In the genomic region with DNA sequence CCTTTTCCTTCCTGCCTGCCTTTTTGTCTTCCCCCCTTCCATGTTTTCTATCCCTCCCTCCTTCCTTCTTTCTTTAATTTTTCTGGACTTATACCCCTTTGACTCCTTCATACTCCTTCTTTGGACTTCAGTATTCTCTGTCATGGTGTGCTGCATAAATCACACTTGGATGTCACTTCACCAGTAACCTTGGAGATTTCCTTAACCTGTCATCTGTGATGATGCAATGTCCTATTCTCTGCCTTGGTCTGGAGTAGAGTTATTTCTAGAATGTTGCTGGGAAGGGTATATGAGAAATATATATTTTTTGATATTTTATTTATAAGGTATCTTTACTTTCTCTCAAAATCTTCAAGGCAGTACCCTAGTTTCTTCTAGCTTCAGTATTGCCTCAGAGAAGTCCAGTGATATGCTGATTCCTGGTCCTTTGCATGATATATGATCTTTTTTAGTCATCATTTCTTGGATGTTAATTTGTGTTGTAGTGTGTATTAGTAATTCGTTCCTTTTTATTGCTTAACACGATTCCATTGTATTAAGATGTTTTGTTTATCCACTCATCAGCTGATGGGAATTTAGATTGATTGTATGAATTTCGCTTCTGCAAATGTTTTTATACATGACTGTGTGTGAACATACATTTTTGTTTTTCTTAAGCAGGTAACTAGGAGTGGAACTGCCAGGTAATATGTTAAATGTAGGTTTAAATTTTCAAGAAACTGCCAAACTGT, we compare ENCODE assay signal across 15 cellular contexts.
DNase-seq lines count a peak whose midpoint lies in the region; ATAC-seq, FAIRE-seq and TF ChIP-seq lines count a peak whose summit lies in the region.
"Had no signal": no experiment of that assay in that cellular context is flagged by ENCODE, and none has a peak within 500 bp of the region (broad histone marks: within the 10 kb centered on the region; RNA-seq: fewer than 3 reads in every experiment).

No MANE protein-coding gene starts in this region.

- no peaks in the 10 kb centered on the region for H3K9me3 ChIP-seq in HepG2 (ENCODE audit: low read length)
- no peaks in the 10 kb centered on the region for H3K9me3 ChIP-seq in right lobe of liver
- no peaks in the 10 kb centered on the region for H3K9me3 ChIP-seq in mammary epithelial cell (replicated peaks; ENCODE audit: insufficient read depth, low read length)
- no peaks in the 10 kb centered on the region for H3K9me3 ChIP-seq in neural cell (ENCODE audit: low read length)

- intact Hi-C loops in HepG2 (cut with micrococcal nuclease; ENCODE audit: unreplicated experiment) (no loop called here), right lobe of liver (cut with DNase I) (no loop called here), mammary epithelial cell (cut with micrococcal nuclease) (no loop called here)

- H3K9me2 ChIP-seq in neural cell (ENCODE audit: insufficient read depth, low read length), result no peaks in the 10 kb centered on the region

- ATAC-seq in HepG2, result no peak
- ATAC-seq in right lobe of liver, result no peak
- no peak for ATAC-seq in HG02623 (IDR thresholded peaks at IDR 0.05; ENCODE audit: unreplicated experiment)
- ATAC-seq: GM12878 had no signal

- FAIRE-seq in HepG2 (lab: Jason Lieb, UNC), result no peak
- FAIRE-seq: A204.1, GM12878, GM18507 had no signal

- no peak for TF ChIP-seq EP300 in HepG2 (IDR thresholded peaks at IDR 0.05; ENCODE audit: low read depth in 2 of 2, low read length in 2 of 2)
- no peak for TF ChIP-seq EP300 in HepG2 (CRISPR knock-in tag; IDR thresholded peaks at IDR 0.05; ENCODE audit: borderline replicate concordance)
- peak; percentile 16 for TF ChIP-seq EP300 in neural cell (conservative IDR thresholded peaks at IDR 0.05; ENCODE audit: poor library complexity, severe bottlenecking)

- H3F3A ChIP-seq in neural cell (ENCODE audit: insufficient read depth, low read length, poor library complexity, severe bottlenecking), result no peaks in the 10 kb centered on the region

- DNase-seq in HepG2 (ENCODE audit: low spot score) (no peak), right lobe of liver (no peak), mammary epithelial cell (peak; percentile 8), NOMO-1 (lab: John Stamatoyannopoulos, UW; ENCODE audit: unreplicated experiment in 2 of 2) (no peak), A172 (ENCODE audit: low spot score) (no peak)
- DNase-seq: C1 segment of cervical spinal cord; CD4-positive, alpha-beta memory T cell; DMS79; GM23248; H7 had no signal

- CTCF ChIA-PET in HepG2 (lab: Yijun Ruan, JAX; ENCODE audit: low intra/inter-chr PET ratio, low total read pairs) (no interaction called here), mammary epithelial cell (lab: Charles Lee; ENCODE audit: low non-redundant PET) (no interaction called here)

- H3K4me3 ChIP-seq in HepG2 (replicated peaks in 1 of 3; ENCODE audit: insufficient read depth in 1 of 3, low read depth in 2 of 3, low read length in 3 of 3) (no peak overlapping the region), right lobe of liver (no peak overlapping the region), mammary epithelial cell (replicated peaks in 1 of 3; ENCODE audit: insufficient read depth in 1 of 3, low read depth in 2 of 3, low read length in 3 of 3) (no peak overlapping the region), neural cell (ENCODE audit: low read length) (no peak overlapping the region)
- H3K4me3 ChIP-seq: GM12878, GM23248 had no signal

- in situ Hi-C loops in HepG2 (cut with HindIII; ENCODE audit: extremely low pct_ligation_motif_present, low pct_unique_long_range_greater_than_20kb) (no loop called here), mammary epithelial cell (cut with MboI; ENCODE audit: low sequenced_read_pairs in 2 of 2) (no loop called here)

- no peak overlapping the region for H2AFZ ChIP-seq in HepG2 (ENCODE audit: low read length)
- no peak overlapping the region for H2AFZ ChIP-seq in mammary epithelial cell (ENCODE audit: low read depth, low read length)
- H2AFZ ChIP-seq in neural cell (ENCODE audit: low read depth, low read length), result no peak overlapping the region
- H2AFZ ChIP-seq: GM23248 had no signal

- H3K27me3 ChIP-seq in HepG2 (ENCODE audit: control insufficient read depth in 1 of 2, insufficient read depth in 2 of 2, low read length in 2 of 2) (no peaks in the 10 kb centered on the region), right lobe of liver (no peaks in the 10 kb centered on the region), mammary epithelial cell (ENCODE audit: insufficient read depth, low read length) (no peaks in the 10 kb centered on the region), neural cell (ENCODE audit: insufficient read depth, low read depth, low read length) (no peaks in the 10 kb centered on the region)

- BruUV-seq in HepG2 (replicated peaks; lab: Mats Ljungman, UMichigan), result no TSS peak
- BruUV-seq in mammary epithelial cell (replicated peaks; lab: Mats Ljungman, UMichigan), result no TSS peak

- H3K79me2 ChIP-seq in HepG2 (ENCODE audit: insufficient read depth, low read length) (no peaks in the 10 kb centered on the region), mammary epithelial cell (ENCODE audit: insufficient read depth, low read length) (no peaks in the 10 kb centered on the region), neural cell (replicated peaks; ENCODE audit: insufficient read depth, low read length) (no peaks in the 10 kb centered on the region)

- TF ChIP-seq POLR2A in HepG2 (IDR thresholded peaks at IDR 0.05; ENCODE audit: insufficient read depth in 1 of 2, low read depth in 2 of 2, low read length in 2 of 2) (no peak), right lobe of liver (IDR thresholded peaks at IDR 0.05) (no peak)

- no peak for TF ChIP-seq RAD21 in HepG2 (CRISPR knock-in tag; IDR thresholded peaks at IDR 0.05)
- TF ChIP-seq RAD21 in neural cell (conservative IDR thresholded peaks at IDR 0.05), result no peak

- H4K20me1 ChIP-seq in HepG2 (ENCODE audit: insufficient read depth, low read length), result no peaks in the 10 kb centered on the region
- no peaks in the 10 kb centered on the region for H4K20me1 ChIP-seq in mammary epithelial cell (ENCODE audit: insufficient read depth, low read length)
- no peaks in the 10 kb centered on the region for H4K20me1 ChIP-seq in neural cell (ENCODE audit: insufficient read depth)

- H3K27ac ChIP-seq in HepG2 (ENCODE audit: extremely low read length, insufficient read depth, low read length), result no peak overlapping the region
- H3K27ac ChIP-seq in right lobe of liver, result no peak overlapping the region
- no peak overlapping the region for H3K27ac ChIP-seq in mammary epithelial cell (ENCODE audit: insufficient read depth, low read depth, low read length)
- peak overlapping the region; percentile 48 for H3K27ac ChIP-seq in neural cell (ENCODE audit: low read length)
- H3K27ac ChIP-seq: GM23248 had no signal

- POLR2A ChIA-PET in HepG2 (lab: Yijun Ruan, JAX), result no interaction called here

- H3K36me3 ChIP-seq in HepG2 (replicated peaks in 1 of 2; ENCODE audit: control insufficient read depth in 1 of 2, insufficient read depth in 2 of 2, low read length in 2 of 2), result no peaks in the 10 kb centered on the region
- H3K36me3 ChIP-seq in right lobe of liver, result no peaks in the 10 kb centered on the region
- H3K36me3 ChIP-seq in mammary epithelial cell (ENCODE audit: insufficient read depth, low read length), result no peaks in the 10 kb centered on the region
- H3K36me3 ChIP-seq in neural cell (ENCODE audit: insufficient read depth, low read length), result no peaks in the 10 kb centered on the region

- H3K4me1 ChIP-seq in HepG2 (ENCODE audit: insufficient read depth, low read length), result no peaks in the 10 kb centered on the region
- H3K4me1 ChIP-seq in right lobe of liver, result no peaks in the 10 kb centered on the region
- H3K4me1 ChIP-seq in mammary epithelial cell (ENCODE audit: insufficient read depth, low read length), result no peaks in the 10 kb centered on the region

- H3K9ac ChIP-seq in HepG2 (ENCODE audit: insufficient read depth, low read depth, low read length), result no peak overlapping the region
- no peak overlapping the region for H3K9ac ChIP-seq in mammary epithelial cell (ENCODE audit: insufficient read depth, low read length)
- H3K9ac ChIP-seq in neural cell (ENCODE audit: low read length), result no peak overlapping the region
- H3K9ac ChIP-seq: GM23248 had no signal

- TF ChIP-seq CTCF in HepG2 (CRISPR knock-in tag; IDR thresholded peaks at IDR 0.05) (no peak), right lobe of liver (IDR thresholded peaks at IDR 0.05) (no peak), mammary epithelial cell (conservative IDR thresholded peaks at IDR 0.05 in 1 of 2, IDR thresholded peaks at IDR 0.05 in 1 of 2; ENCODE audit: extremely low read depth in 1 of 2, insufficient read depth in 1 of 2, low read depth in 1 of 2, low read length in 2 of 2) (no peak), neural cell (IDR thresholded peaks at IDR 0.05; ENCODE audit: poor library complexity, severe bottlenecking) (no peak)

- dilution Hi-C loops in mammary epithelial cell (cut with HindIII; ENCODE audit: low sequenced_read_pairs), result no loop called here

- WGBS in HepG2 (ENCODE audit: low lambda C conversion rate), result 19% methylated on average over 3 of the region's 3 CpGs
- WGBS in right lobe of liver (ENCODE audit: insufficient coverage, low coverage, low lambda C conversion rate, missing lambda C conversion rate), result 67% methylated on average over 3 of the region's 3 CpGs
- WGBS in mammary epithelial cell (ENCODE audit: low coverage, missing lambda C conversion rate), result 50% methylated on average over 3 of the region's 3 CpGs

- no peak overlapping the region for H3K4me2 ChIP-seq in HepG2 (ENCODE audit: low read depth, low read length)
- no peak overlapping the region for H3K4me2 ChIP-seq in mammary epithelial cell (ENCODE audit: insufficient read depth, low read depth, low read length)
- H3K4me2 ChIP-seq in neural cell (ENCODE audit: low read length), result no peak overlapping the region

TF ChIP-seq in HepG2, 621 proteins besides CTCF, POLR2A, EP300 and RAD21 (continues in another document):
- peak; percentile 36; the same call in 1 of the 2 replicates for TF ChIP-seq CEBPB (IDR thresholded peaks at IDR 0.05; ENCODE audit: borderline replicate concordance, low read depth, low read length)
- TF ChIP-seq MED8 (CRISPR knock-in tag; IDR thresholded peaks at IDR 0.05; ENCODE audit: insufficient replicate concordance), result no peak
- no peak for TF ChIP-seq GABPB1 (CRISPR knock-in tag; IDR thresholded peaks at IDR 0.05)
- TF ChIP-seq ATF7 (IDR thresholded peaks at IDR 0.05), result peak; percentile 27; the same call in 1 of the 2 replicates
- no peak for TF ChIP-seq ATF7 (CRISPR knock-in tag; IDR thresholded peaks at IDR 0.05)
- no peak for TF ChIP-seq BRD4 (CRISPR knock-in tag; IDR thresholded peaks at IDR 0.05)
